8 cellular contexts compared by ENCODE assay signal in the genomic region with DNA sequence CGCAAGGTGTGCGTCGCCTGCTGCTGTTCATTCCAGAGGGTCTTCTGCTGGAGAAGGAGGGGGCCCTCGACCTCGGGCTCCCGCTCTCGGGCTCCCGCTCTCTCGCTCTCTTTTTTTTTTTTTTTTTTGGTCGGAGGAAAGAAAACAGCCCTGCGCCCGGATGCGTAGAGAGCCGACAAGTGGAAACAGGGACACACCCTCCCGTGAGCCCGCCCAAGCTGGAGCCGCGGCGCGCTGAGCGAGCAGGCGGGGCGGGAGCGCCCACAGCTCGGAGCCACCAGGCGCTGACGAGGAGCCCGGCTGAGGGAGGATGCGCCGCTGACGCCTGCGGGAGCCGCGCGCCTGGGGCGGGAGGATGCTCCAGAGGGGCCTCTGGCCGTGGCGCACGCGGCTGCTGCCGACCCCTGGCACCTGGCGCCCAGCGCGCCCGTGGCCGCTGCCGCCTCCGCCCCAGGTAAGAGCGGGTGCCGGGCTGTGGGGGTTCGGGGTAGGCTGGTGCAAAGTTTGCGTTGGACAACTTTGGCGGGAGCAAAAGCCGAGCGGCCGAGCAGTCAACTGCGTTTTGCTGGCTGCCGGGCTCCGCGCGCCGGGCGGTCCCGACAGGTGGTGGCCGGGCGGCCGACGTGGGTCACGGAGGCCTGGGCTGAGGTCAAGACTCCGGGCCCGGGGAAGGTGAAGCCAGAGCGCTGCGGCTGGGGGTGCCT. TPM values are rescaled to one million over a fixed set of nuclear protein-coding genes. Genes with fewer than 3 reads are reported as not detected.
DNase-seq lines count a peak whose midpoint lies in the region; ATAC-seq and TF ChIP-seq lines count a peak whose summit lies in the region.

A gene with protein sequence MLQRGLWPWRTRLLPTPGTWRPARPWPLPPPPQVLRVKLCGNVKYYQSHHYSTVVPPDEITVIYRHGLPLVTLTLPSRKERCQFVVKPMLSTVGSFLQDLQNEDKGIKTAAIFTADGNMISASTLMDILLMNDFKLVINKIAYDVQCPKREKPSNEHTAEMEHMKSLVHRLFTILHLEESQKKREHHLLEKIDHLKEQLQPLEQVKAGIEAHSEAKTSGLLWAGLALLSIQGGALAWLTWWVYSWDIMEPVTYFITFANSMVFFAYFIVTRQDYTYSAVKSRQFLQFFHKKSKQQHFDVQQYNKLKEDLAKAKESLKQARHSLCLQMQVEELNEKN (plus strand): TSS at position 264 of the 704 bp plus-strand sequence. CDS start 92 bp downstream, at position 356.

- no peaks in the 10 kb centered on the region for H3K9me3 Mint-ChIP-seq in IgD-negative memory B cell
- H3K9me3 Mint-ChIP-seq in nephron: peaks cover 2% of the 10 kb centered on the region

- peak; percentile 91 for ATAC-seq in GM21619 (IDR thresholded peaks at IDR 0.05; ENCODE audit: unreplicated experiment)
- peak; percentile 93 for ATAC-seq in stimulated activated naive CD8-positive, alpha-beta T cell treated with anti-CD3 and anti-CD28 coated beads, Interleukin-15, Interleukin-2, amounts not matched to agents 100 U/mL and 50 U/mL, for 24 hours

- no peak for TF ChIP-seq CTCF in fibroblast of pulmonary artery (IDR thresholded peaks at IDR 0.05; ENCODE audit: low read length, missing control alignments)
- no peak for TF ChIP-seq CTCF in nephron (IDR thresholded peaks at IDR 0.05; ENCODE audit: unreplicated experiment in 3 of 3)

- DNase-seq in DMS53 treated with DMSO at 0.1 percent for 48 hours (lab: John Stamatoyannopoulos, UW; ENCODE audit: unreplicated experiment): peak; percentile 53
- DNase-seq in RKO (ENCODE audit: low spot score): peak; percentile 92
- peak; percentile 80 to 84 for DNase-seq in activated T-helper 1 cell treated with anti-CD3 and anti-CD28 coated beads, Interleukin-2, amount 50 U/mL, for 16 hours (ENCODE audit: low read depth in 1 of 2, low spot score in 1 of 2)
- peak; percentile 90 for DNase-seq in fibroblast of pulmonary artery (ENCODE audit: low read depth)
- DNase-seq in stimulated activated naive CD8-positive, alpha-beta T cell treated with anti-CD3 and anti-CD28 coated beads, Interleukin-15, Interleukin-2, amounts not matched to agents 100 U/mL and 50 U/mL, for 24 hours: peak; percentile 90

- peak within 1 kb of the TSS; percentile 76 for H3K4me3 ChIP-seq in fibroblast of pulmonary artery (replicated peaks; ENCODE audit: low read depth, low read length)

- H3K4me1 Mint-ChIP-seq in IgD-negative memory B cell (peaks cover 27 to 39% (median 32%) of the 10 kb centered on the region in 3 donors), nephron (peaks cover 16% of the 10 kb centered on the region)

- H3K4me3 Mint-ChIP-seq in IgD-negative memory B cell: peak within 1 kb of the TSS; percentile 97 to 100 (median 98)
- peak within 1 kb of the TSS; percentile 81 to 87 (median 83) for H3K4me3 Mint-ChIP-seq in nephron

- H3K36me3 Mint-ChIP-seq in IgD-negative memory B cell (peaks cover 3% of the 10 kb centered on the region), nephron (ENCODE audit: low read depth) (peaks cover 7% of the 10 kb centered on the region)

- H3K27ac Mint-ChIP-seq in IgD-negative memory B cell (peak within 1 kb of the TSS; percentile 96), nephron (peak within 1 kb of the TSS; percentile 51 to 76 (median 62))

- H3K27me3 Mint-ChIP-seq in IgD-negative memory B cell (no peaks in the 10 kb centered on the region), nephron (ENCODE audit: low read depth) (peaks cover 35% of the 10 kb centered on the region)

RNA-seq across cellular contexts. Expression of the gene that starts here (rescaled TPM):
- 151 TPM for polyA plus RNA-seq in IgD-negative memory B cell

Comparison
In these comparisons a context has a peak if more than half of its experiments do, and no peak if none do; other contexts are left out.
1. Peak in every context shown above with its lines: DNase-seq, ATAC-seq and H3K4me3 ChIP-seq.